In the genomic region with DNA sequence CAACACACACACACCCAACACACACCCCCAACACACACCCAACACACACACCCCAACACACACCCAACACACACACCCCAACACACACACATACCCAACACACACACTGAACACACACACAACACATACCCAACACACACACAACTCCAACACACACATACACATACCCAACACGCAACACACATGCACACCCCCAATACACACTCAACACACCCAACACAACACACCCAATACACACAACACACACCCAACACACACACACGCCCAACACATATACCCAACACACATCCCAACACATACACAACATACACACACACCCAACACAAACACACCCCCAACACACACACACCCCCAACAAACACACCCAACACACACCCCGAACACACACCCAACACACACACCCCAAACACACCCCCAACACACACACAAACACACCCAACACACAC, we compare ENCODE assay signal across 17 cellular contexts. TPM values are rescaled to one million over a fixed set of nuclear protein-coding genes. Genes with fewer than 3 reads are reported as not detected.
A peak's percentile ranks its signal among the peaks of the same experiment; 100 is the strongest.
DNase-seq lines count a peak whose midpoint lies in the region; ATAC-seq and FAIRE-seq lines count a peak whose summit lies in the region.
"Had no signal": no experiment of that assay in that cellular context is flagged by ENCODE, and none has a peak within 500 bp of the region (broad histone marks: within the 10 kb centered on the region; RNA-seq: fewer than 3 reads in every experiment).

No MANE protein-coding gene starts in this region.

- H3K27ac ChIP-seq in neuronal stem cell (replicated peaks; ENCODE audit: low read length), result no peak overlapping the region
- H3K27ac ChIP-seq: 22Rv1, BLaER1 had no signal

- no peak overlapping the region for H3K14ac ChIP-seq in neuronal stem cell (ENCODE audit: low read length)

- no peak overlapping the region for H3K4me2 ChIP-seq in neuronal stem cell (ENCODE audit: insufficient read depth, low read length, poor library complexity, severe bottlenecking)
- H3K4me2 ChIP-seq: BLaER1 had no signal

- WGBS in neuronal stem cell (ENCODE audit: extremely low coverage in 2 of 2, insufficient read length in 2 of 2, insufficient replicate concordance in 1 of 2), 2 donors, result 100% methylated on average over 1 to 3 of the region's 3 CpGs

- ATAC-seq in HG03460 (IDR thresholded peaks at IDR 0.05; ENCODE audit: unreplicated experiment), result no peak
- no peak for ATAC-seq in GM19035 (IDR thresholded peaks at IDR 0.05; ENCODE audit: unreplicated experiment)

- no peaks in the 10 kb centered on the region for H3K79me1 ChIP-seq in neuronal stem cell (ENCODE audit: low read depth, low read length)

- peak; percentile 69 for FAIRE-seq in GM18507 (lab: Jason Lieb, UNC)
- FAIRE-seq: RCC 7860 had no signal

- no peak overlapping the region for H2BK120ac ChIP-seq in neuronal stem cell (ENCODE audit: low read depth, low read length)

- H3K4me3 Mint-ChIP-seq in T-helper 1 cell treated with Interleukin-12 subunit alpha and Interleukin-12 subunit beta and Interleukin-4 antibody, amounts not matched to agents 30 μg/mL and 1 μg/mL, for 36 hours, result peak overlapping the region; percentile 26
- H3K4me3 Mint-ChIP-seq in activated T-helper 1 cell treated with anti-CD3 and anti-CD28 coated beads, Interleukin-12 subunit alpha, Interleukin-12 subunit beta, Interleukin-2, Interleukin-4 antibody, amounts not matched to agents 30 ng/mL and 10 ng/mL and 1 ng/mL, durations not matched to agents 14 hours and 24 hours and 36 hours, result no peak overlapping the region

- H3K27me3 ChIP-seq in neuronal stem cell (ENCODE audit: control insufficient read depth in 3 of 3, insufficient read depth in 3 of 3, low read depth in 1 of 3, low read length in 3 of 3), result no peaks in the 10 kb centered on the region
- H3K27me3 ChIP-seq: BLaER1 had no signal

- H3K4me1 Mint-ChIP-seq in T-helper 1 cell treated with Interleukin-12 subunit alpha and Interleukin-12 subunit beta and Interleukin-4 antibody, amounts not matched to agents 30 μg/mL and 1 μg/mL, for 36 hours (ENCODE audit: low read depth), result peaks cover 26% of the 10 kb centered on the region
- peaks cover 31% of the 10 kb centered on the region for H3K4me1 Mint-ChIP-seq in activated T-helper 1 cell treated with anti-CD3 and anti-CD28 coated beads, Interleukin-12 subunit alpha, Interleukin-12 subunit beta, Interleukin-2, Interleukin-4 antibody, amounts not matched to agents 30 ng/mL and 10 ng/mL and 1 ng/mL, durations not matched to agents 14 hours and 24 hours and 36 hours (ENCODE audit: low read depth)

- no peak overlapping the region for H4K8ac ChIP-seq in neuronal stem cell (ENCODE audit: low read depth, low read length)

- intact Hi-C loops in activated T-helper 1 cell treated with anti-CD3 and anti-CD28 coated beads, Interleukin-12 subunit alpha, Interleukin-12 subunit beta, Interleukin-2, Interleukin-4 antibody, amounts not matched to agents 30 ng/mL and 10 ng/mL and 1 ng/mL, durations not matched to agents 14 hours and 24 hours and 36 hours (cut with micrococcal nuclease), result no loop called here

- H3K9me3 Mint-ChIP-seq in T-helper 1 cell treated with Interleukin-12 subunit alpha and Interleukin-12 subunit beta and Interleukin-4 antibody, amounts not matched to agents 30 μg/mL and 1 μg/mL, for 36 hours, result peaks cover 7% of the 10 kb centered on the region
- H3K9me3 Mint-ChIP-seq in activated T-helper 1 cell treated with anti-CD3 and anti-CD28 coated beads, Interleukin-12 subunit alpha, Interleukin-12 subunit beta, Interleukin-2, Interleukin-4 antibody, amounts not matched to agents 30 ng/mL and 10 ng/mL and 1 ng/mL, durations not matched to agents 14 hours and 24 hours and 36 hours, result peaks cover 8% of the 10 kb centered on the region

- H2AFZ ChIP-seq in neuronal stem cell (ENCODE audit: low read length), result no peak overlapping the region

- H3K4ac ChIP-seq in neuronal stem cell (ENCODE audit: low read length), result no peak overlapping the region

- no peak overlapping the region for H2AK5ac ChIP-seq in neuronal stem cell (ENCODE audit: low read depth, low read length)

- H2BK15ac ChIP-seq in neuronal stem cell (ENCODE audit: low read length), result no peak overlapping the region

- peak overlapping the region; percentile 8 for H3K23ac ChIP-seq in neuronal stem cell (ENCODE audit: low read depth, low read length, poor library complexity)

- peak overlapping the region in 1 of 2 donors; percentile 68 for H3K4me3 ChIP-seq in neuronal stem cell (ENCODE audit: low read length in 2 of 2)
- H3K4me3 ChIP-seq: BLaER1, HAP-1 had no signal

- H3K9me3 ChIP-seq in neuronal stem cell (replicated peaks in 1 of 2; ENCODE audit: control insufficient read depth in 2 of 2, insufficient read depth in 1 of 2, low read depth in 1 of 2, low read length in 2 of 2), result peaks cover 0 to 4% of the 10 kb centered on the region in 2 donors
- H3K9me3 ChIP-seq: BLaER1, HAP-1 had no signal

- H4K91ac ChIP-seq in neuronal stem cell (ENCODE audit: low read depth, low read length, poor library complexity), result no peak overlapping the region

- H3K36me3 ChIP-seq in neuronal stem cell (replicated peaks in 1 of 2; ENCODE audit: control insufficient read depth in 2 of 2, insufficient read depth in 2 of 2, low read length in 2 of 2), result no peaks in the 10 kb centered on the region
- H3K36me3 ChIP-seq: BLaER1, HAP-1 had no signal

- peaks cover 2% of the 10 kb centered on the region for H3K36me3 Mint-ChIP-seq in T-helper 1 cell treated with Interleukin-12 subunit alpha and Interleukin-12 subunit beta and Interleukin-4 antibody, amounts not matched to agents 30 μg/mL and 1 μg/mL, for 36 hours (ENCODE audit: low read depth)
- peaks cover 6% of the 10 kb centered on the region for H3K36me3 Mint-ChIP-seq in activated T-helper 1 cell treated with anti-CD3 and anti-CD28 coated beads, Interleukin-12 subunit alpha, Interleukin-12 subunit beta, Interleukin-2, Interleukin-4 antibody, amounts not matched to agents 30 ng/mL and 10 ng/mL and 1 ng/mL, durations not matched to agents 14 hours and 24 hours and 36 hours (ENCODE audit: low read depth)

- no peak overlapping the region for H2BK5ac ChIP-seq in neuronal stem cell (ENCODE audit: low read length)

- peaks cover 10% of the 10 kb centered on the region for H3K27me3 Mint-ChIP-seq in T-helper 1 cell treated with Interleukin-12 subunit alpha and Interleukin-12 subunit beta and Interleukin-4 antibody, amounts not matched to agents 30 μg/mL and 1 μg/mL, for 36 hours (ENCODE audit: low read depth)
- peaks cover 7% of the 10 kb centered on the region for H3K27me3 Mint-ChIP-seq in activated T-helper 1 cell treated with anti-CD3 and anti-CD28 coated beads, Interleukin-12 subunit alpha, Interleukin-12 subunit beta, Interleukin-2, Interleukin-4 antibody, amounts not matched to agents 30 ng/mL and 10 ng/mL and 1 ng/mL, durations not matched to agents 14 hours and 24 hours and 36 hours (ENCODE audit: insufficient read depth)

- no peaks in the 10 kb centered on the region for H3K4me1 ChIP-seq in neuronal stem cell (ENCODE audit: control insufficient read depth in 2 of 2, insufficient read depth in 1 of 2, low read depth in 1 of 2, low read length in 2 of 2)
- H3K4me1 ChIP-seq: HAP-1 had no signal

- DNase-seq in T-helper 1 cell (no peak), GM18507 (ENCODE audit: extremely low spot score, insufficient read length, low read depth) (no peak), neuronal stem cell (ENCODE audit: low spot score) (no peak), NCI-H748 treated with DMSO at 0.1 percent for 48 hours (lab: John Stamatoyannopoulos, UW) (no peak)
- DNase-seq in activated T-helper 1 cell treated with anti-CD3 and anti-CD28 coated beads, Interleukin-12 subunit alpha, Interleukin-12 subunit beta, Interleukin-2, Interleukin-4 antibody, amounts not matched to agents 30 ng/mL and 10 ng/mL and 1 ng/mL, durations not matched to agents 14 hours and 24 hours and 36 hours (ENCODE audit: low spot score), result no peak
- DNase-seq: Karpas-422, NCI-H1105 treated with DMSO at 0.1 percent for 48 hours, NCI-H2029, NCI-H510A treated with DMSO at 0.1 percent for 48 hours, SHP77 treated with DMSO at 0.1 percent for 48 hours had no signal

- no peak overlapping the region for H3K9ac ChIP-seq in neuronal stem cell (ENCODE audit: low read depth, low read length, poor library complexity)
- H3K9ac ChIP-seq: BLaER1 had no signal

- no peak overlapping the region for H2BK12ac ChIP-seq in neuronal stem cell (ENCODE audit: low read length)

- H3K18ac ChIP-seq in neuronal stem cell (ENCODE audit: low read length), result no peak overlapping the region

- H3K27ac Mint-ChIP-seq in T-helper 1 cell treated with Interleukin-12 subunit alpha and Interleukin-12 subunit beta and Interleukin-4 antibody, amounts not matched to agents 30 μg/mL and 1 μg/mL, for 36 hours, result no peak overlapping the region
- H3K27ac Mint-ChIP-seq in activated T-helper 1 cell treated with anti-CD3 and anti-CD28 coated beads, Interleukin-12 subunit alpha, Interleukin-12 subunit beta, Interleukin-2, Interleukin-4 antibody, amounts not matched to agents 30 ng/mL and 10 ng/mL and 1 ng/mL, durations not matched to agents 14 hours and 24 hours and 36 hours, result peak overlapping the region; percentile 77

RNA-seq across cellular contexts. Expression of a gene that starts 8.2 kb away (rescaled TPM):
- 125 and 133 TPM in 2 replicates for total RNA-seq in activated T-helper 1 cell treated with anti-CD3 and anti-CD28 coated beads, Interleukin-12 subunit alpha, Interleukin-12 subunit beta, Interleukin-2, Interleukin-4 antibody, amounts not matched to agents 30 ng/mL and 10 ng/mL and 1 ng/mL, durations not matched to agents 14 hours and 24 hours and 36 hours
- polyA plus RNA-seq in neuronal stem cell (2013, experiment 1 of 2), result 129 TPM
- polyA plus RNA-seq in neuronal stem cell (2013, experiment 2 of 2), result 118 TPM

RNA-seq across cellular contexts. Expression of a gene that starts 42.0 kb away (rescaled TPM):
- 0.07 TPM in 1 of 2 replicates, not detected in the other for total RNA-seq in activated T-helper 1 cell treated with anti-CD3 and anti-CD28 coated beads, Interleukin-12 subunit alpha, Interleukin-12 subunit beta, Interleukin-2, Interleukin-4 antibody, amounts not matched to agents 30 ng/mL and 10 ng/mL and 1 ng/mL, durations not matched to agents 14 hours and 24 hours and 36 hours
- 5.1 TPM for polyA plus RNA-seq in neuronal stem cell (2013, experiment 1 of 2)
- polyA plus RNA-seq in neuronal stem cell (2013, experiment 2 of 2), result 4.7 TPM
